In the genomic region with DNA sequence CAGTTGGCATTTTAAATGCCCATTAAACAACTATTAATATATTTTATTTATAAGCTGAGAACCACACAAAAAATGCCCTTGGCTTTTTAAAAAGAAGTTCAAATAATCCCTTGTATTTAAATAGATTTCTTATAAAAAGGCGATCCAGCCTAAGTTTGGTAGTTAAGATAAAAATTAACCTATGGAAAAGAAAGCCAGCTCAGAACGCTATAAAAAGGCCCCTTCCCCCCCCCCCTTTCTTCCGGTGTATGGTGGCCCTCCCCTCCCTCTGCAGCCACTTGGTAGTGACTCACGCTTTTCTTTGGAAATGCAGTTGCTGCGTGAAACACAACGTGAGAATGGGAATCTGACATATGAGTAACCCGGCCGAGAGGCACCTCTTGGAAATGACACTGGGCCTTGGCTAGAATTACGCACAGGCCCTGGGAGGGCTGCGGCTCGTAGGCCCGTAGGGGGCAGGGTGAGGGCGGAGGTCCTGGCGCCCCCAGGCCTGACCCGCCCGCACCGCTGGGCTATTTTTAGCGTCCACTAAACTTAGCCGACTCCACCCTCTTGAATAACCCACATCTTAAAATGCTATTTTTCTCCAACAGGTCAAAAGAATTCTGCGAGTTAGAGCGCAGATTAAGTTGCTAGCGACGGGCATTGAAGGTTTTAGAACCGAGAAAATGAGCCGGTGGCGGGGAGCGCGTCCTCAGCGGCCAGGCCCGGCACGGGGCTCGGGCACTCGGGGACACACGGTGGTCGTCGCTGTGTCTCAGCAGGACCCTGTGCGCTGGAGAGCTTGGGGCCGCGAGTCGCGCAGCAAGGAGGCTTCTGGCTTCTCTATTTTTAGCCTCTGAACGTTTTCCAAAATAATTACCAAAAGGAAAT, we compare ENCODE assay signal across 8 cellular contexts.
A peak's percentile ranks its signal among the peaks of the same experiment; 100 is the strongest.
DNase-seq lines count a peak whose midpoint lies in the region; ATAC-seq, FAIRE-seq and TF ChIP-seq lines count a peak whose summit lies in the region.

No MANE protein-coding gene starts in this region.

- H3K4me3 Mint-ChIP-seq in activated naive CD8-positive, alpha-beta T cell treated with anti-CD3 and anti-CD28 coated beads, Interleukin-2, amount 10 ng/mL, durations not matched to agents 7 days and 5 days: peak overlapping the region; percentile 79

- H3K27me3 ChIP-seq in HUES48 (ENCODE audit: control insufficient read depth, insufficient read depth, low read length) (peaks cover 43% of the 10 kb centered on the region), pancreas (no peaks in the 10 kb centered on the region), thoracic aorta (replicated peaks; ENCODE audit: insufficient read depth) (no peaks in the 10 kb centered on the region)

- H3K4me3 ChIP-seq in HUES48 (ENCODE audit: low read depth, low read length) (peak overlapping the region; percentile 73), pancreas (peak overlapping the region; percentile 12 to 45 (median 26)), thoracic aorta (peak overlapping the region; percentile 79)

- TF ChIP-seq CTCF in pancreas (IDR thresholded peaks at IDR 0.05) (no peak), thoracic aorta (IDR thresholded peaks at IDR 0.05) (no peak)

- in situ Hi-C loops in SK-MEL-5 (cut with HindIII; ENCODE audit: low pct_unique_long_range_greater_than_20kb, low sequenced_read_pairs): no loop called here

- peaks cover 18% of the 10 kb centered on the region for H3K4me1 ChIP-seq in HUES48 (ENCODE audit: control insufficient read depth, insufficient read depth, low read length)
- H3K4me1 ChIP-seq in pancreas: peaks cover 42 to 56% (median 46%) of the 10 kb centered on the region in 3 donors
- peaks cover 24 to 47% of the 10 kb centered on the region in 2 donors for H3K4me1 ChIP-seq in thoracic aorta (ENCODE audit: control insufficient read depth in 1 of 2, low read depth in 2 of 2)

- WGBS in pancreas, 2 donors: 1% methylated on average over 42 of the region's 42 CpGs

- DNase-seq in AML-193 (lab: John Stamatoyannopoulos, UW) (peak; percentile 62 to 67), SK-MEL-5 (ENCODE audit: low read depth, low spot score) (peak; percentile 93), Right ventricle myocardium superior (peak; percentile 86), pancreas (peak in 5 of 6 donors; percentile 77 to 85 (median 82)), thoracic aorta (ENCODE audit: low spot score) (peak; percentile 90)
- peak; percentile 71 for DNase-seq in activated naive CD8-positive, alpha-beta T cell treated with anti-CD3 and anti-CD28 coated beads, Interleukin-2, amount 10 ng/mL, durations not matched to agents 7 days and 5 days

- H3K36me3 ChIP-seq in HUES48 (ENCODE audit: control insufficient read depth, insufficient read depth, low read length) (no peaks in the 10 kb centered on the region), pancreas (no peaks in the 10 kb centered on the region), thoracic aorta (no peaks in the 10 kb centered on the region)

- no peak for FAIRE-seq in pancreas (lab: Jason Lieb, UNC)

- H3K4me1 Mint-ChIP-seq in activated naive CD8-positive, alpha-beta T cell treated with anti-CD3 and anti-CD28 coated beads, Interleukin-2, amount 10 ng/mL, durations not matched to agents 7 days and 5 days: peaks cover 50% of the 10 kb centered on the region

- POLR2A ChIA-PET in activated naive CD8-positive, alpha-beta T cell treated with anti-CD3 and anti-CD28 coated beads, Interleukin-2, amount 10 ng/mL, durations not matched to agents 7 days and 5 days (lab: Charles Lee): interaction anchor here (0.5 to 2.9 kb wide), 19 partner anchors 9 to 521 kb away, joined by 3 to 13 read pairs (median 4); a partner anchor contains a TSS

- peaks cover 24% of the 10 kb centered on the region for H3K36me3 Mint-ChIP-seq in activated naive CD8-positive, alpha-beta T cell treated with anti-CD3 and anti-CD28 coated beads, Interleukin-2, amount 10 ng/mL, durations not matched to agents 7 days and 5 days

- intact Hi-C loops in Right ventricle myocardium superior (cut with DNase I) (no loop called here), pancreas (cut with DNase I) (loop anchor here in 1 of 3 donors (10.0 kb wide), 1 partner anchor 232 kb away; a partner anchor contains a TSS)

- no peaks in the 10 kb centered on the region for H3K27me3 Mint-ChIP-seq in activated naive CD8-positive, alpha-beta T cell treated with anti-CD3 and anti-CD28 coated beads, Interleukin-2, amount 10 ng/mL, durations not matched to agents 7 days and 5 days

- peak; percentile 23 for ATAC-seq in GM19397 (IDR thresholded peaks at IDR 0.05; ENCODE audit: unreplicated experiment)
- ATAC-seq in activated naive CD8-positive, alpha-beta T cell treated with anti-CD3 and anti-CD28 coated beads, Interleukin-2, amount 10 ng/mL, durations not matched to agents 7 days and 5 days (ENCODE audit: low read depth): peak; percentile 37
- peak; percentile 79 for ATAC-seq in Right ventricle myocardium superior (ENCODE audit: poor library complexity)
- peak; percentile 68 to 83 (median 70) for ATAC-seq in pancreas
- peak; percentile 88 for ATAC-seq in thoracic aorta (ENCODE audit: insufficient number of reproducible peaks, low FRiP score, low read depth)

- H3K27ac ChIP-seq in HUES48 (ENCODE audit: low read depth, low read length) (peak overlapping the region; percentile 81), pancreas (peak overlapping the region; percentile 92 to 100 (median 100)), thoracic aorta (peak overlapping the region; percentile 100)

- peak overlapping the region; percentile 99 for H3K27ac Mint-ChIP-seq in activated naive CD8-positive, alpha-beta T cell treated with anti-CD3 and anti-CD28 coated beads, Interleukin-2, amount 10 ng/mL, durations not matched to agents 7 days and 5 days

- 0 out of 2 replicates have a peak overlapping the region, but pooled peaks have one; percentile 32 for H3K9ac ChIP-seq in HUES48 (ENCODE audit: low read depth, low read length)

- H3K9me3 ChIP-seq in HUES48 (ENCODE audit: control insufficient read depth, insufficient read depth, low read length): no peaks in the 10 kb centered on the region
- H3K9me3 ChIP-seq in pancreas: no peaks in the 10 kb centered on the region
- no peaks in the 10 kb centered on the region for H3K9me3 ChIP-seq in thoracic aorta

- peaks cover 13% of the 10 kb centered on the region for H3K9me3 Mint-ChIP-seq in activated naive CD8-positive, alpha-beta T cell treated with anti-CD3 and anti-CD28 coated beads, Interleukin-2, amount 10 ng/mL, durations not matched to agents 7 days and 5 days

Comparison
In these comparisons a context has a peak if more than half of its experiments do, and no peak if none do; other contexts are left out.
1. Peak in every context shown above with its lines: DNase-seq, ATAC-seq, H3K4me3 ChIP-seq and H3K27ac ChIP-seq.
2. ATAC-seq: peak in every context shown above with its lines; median percentile 88 in thoracic aorta; 79 in Right ventricle myocardium superior; 70 in pancreas; 37 in activated naive CD8-positive, alpha-beta T cell treated with anti-CD3 and anti-CD28 coated beads, Interleukin-2, amount 10 ng/mL, durations not matched to agents 7 days and 5 days; 23 in GM19397.
3. H3K4me3 ChIP-seq: peak in every context shown above with its lines; median percentile 79 in thoracic aorta; 73 in HUES48; 26 in pancreas.